ENCODE assay signal across 17 cellular contexts in genomic region chr3:134802428-134803050, GRCh38. TPM values are rescaled to one million over a fixed set of nuclear protein-coding genes. Genes with fewer than 3 reads are reported as not detected.
A peak's percentile ranks its signal among the peaks of the same experiment; 100 is the strongest.
DNase-seq lines count a peak whose midpoint lies in the region; ATAC-seq and TF ChIP-seq lines count a peak whose summit lies in the region.
"Had no signal": no experiment of that assay in that cellular context is flagged by ENCODE, and none has a peak within 500 bp of the region (broad histone marks: within the 10 kb centered on the region; RNA-seq: fewer than 3 reads in every experiment).

No MANE protein-coding gene starts in this region.

- no peak overlapping the region for H3K4me3 ChIP-seq in HEK293 (ENCODE audit: low read depth, low read length)
- H3K4me3 ChIP-seq: HAP-1, right atrium auricular region had no signal

- H3K27me3 Mint-ChIP-seq in activated naive CD8-positive, alpha-beta T cell treated with anti-CD3 and anti-CD28 coated beads, Interleukin-2, amount 10 ng/mL, durations not matched to agents 7 days and 5 days: peaks cover 55% of the 10 kb centered on the region
- H3K27me3 Mint-ChIP-seq in activated naive CD8-positive, alpha-beta T cell treated with anti-CD3 and anti-CD28 coated beads, Interleukin-2, amount 50 U/mL, for 24 hours: peaks cover 16% of the 10 kb centered on the region
- peaks cover 88% of the 10 kb centered on the region for H3K27me3 Mint-ChIP-seq in type B pancreatic cell

- POLR2A ChIA-PET in activated naive CD8-positive, alpha-beta T cell treated with anti-CD3 and anti-CD28 coated beads, Interleukin-2, amount 10 ng/mL, durations not matched to agents 7 days and 5 days (lab: Charles Lee): interaction anchor here (0.7 kb wide), 1 partner anchor 33 kb away, joined by 3 read pairs; no protein-coding TSS in a partner anchor
- POLR2A ChIA-PET in HEK293 (lab: Yijun Ruan, JAX): no interaction called here

- no peaks in the 10 kb centered on the region for H3K9me3 ChIP-seq in HEK293 (ENCODE audit: control insufficient read depth, insufficient read depth, low read depth, low read length)
- H3K9me3 ChIP-seq: BE2C, HAP-1, right atrium auricular region, SK-N-SH had no signal

- no peak overlapping the region for H3K27ac ChIP-seq in HEK293 (ENCODE audit: extremely low read depth, low read depth, low read length)
- H3K27ac ChIP-seq: right atrium auricular region had no signal

- CTCF ChIA-PET in HEK293 (lab: Yijun Ruan, JAX): no interaction called here

- no peak for TF ChIP-seq CTCF in HEK293 (tag by site-specific recombination; IDR thresholded peaks at IDR 0.05)
- no peak for TF ChIP-seq CTCF in type B pancreatic cell (conservative IDR thresholded peaks at IDR 0.05)

- DNase-seq in activated naive CD8-positive, alpha-beta T cell treated with anti-CD3 and anti-CD28 coated beads, Interleukin-2, amount 10 ng/mL, durations not matched to agents 7 days and 5 days: no peak
- no peak for DNase-seq in activated naive CD8-positive, alpha-beta T cell treated with anti-CD3 and anti-CD28 coated beads, Interleukin-2, amount 50 U/mL, for 24 hours
- DNase-seq in NCI-H69 (lab: John Stamatoyannopoulos, UW) (peak; percentile 81), type B pancreatic cell (ENCODE audit: extremely low spot score, unreplicated experiment) (peak; percentile 4), HK-2 (ENCODE audit: unreplicated experiment) (no peak), posterior vena cava (ENCODE audit: low spot score) (no peak), ACHN (no peak)
- DNase-seq: BE2C; effector CD4-positive, alpha-beta T cell; MV-4-11; nephron progenitor cell; OCI-M1; SK-N-SH had no signal

- peaks cover 2% of the 10 kb centered on the region for H3K9me3 Mint-ChIP-seq in activated naive CD8-positive, alpha-beta T cell treated with anti-CD3 and anti-CD28 coated beads, Interleukin-2, amount 10 ng/mL, durations not matched to agents 7 days and 5 days
- no peaks in the 10 kb centered on the region for H3K9me3 Mint-ChIP-seq in activated naive CD8-positive, alpha-beta T cell treated with anti-CD3 and anti-CD28 coated beads, Interleukin-2, amount 50 U/mL, for 24 hours
- H3K9me3 Mint-ChIP-seq in type B pancreatic cell: no peaks in the 10 kb centered on the region
- H3K9me3 Mint-ChIP-seq: brain, nephron progenitor cell had no signal

- H3K4me1 ChIP-seq in HEK293 (ENCODE audit: control insufficient read depth, insufficient read depth, low read length): no peaks in the 10 kb centered on the region
- H3K4me1 ChIP-seq: BE2C, HAP-1 had no signal

- ATAC-seq in activated naive CD8-positive, alpha-beta T cell treated with anti-CD3 and anti-CD28 coated beads, Interleukin-2, amount 10 ng/mL, durations not matched to agents 7 days and 5 days (ENCODE audit: low read depth): peak; percentile 48
- no peak for ATAC-seq in activated naive CD8-positive, alpha-beta T cell treated with anti-CD3 and anti-CD28 coated beads, Interleukin-2, amount 50 U/mL, for 24 hours

- H3K36me3 ChIP-seq in HEK293 (ENCODE audit: control insufficient read depth in 2 of 2, insufficient read depth in 1 of 2, low read length in 2 of 2): no peaks in the 10 kb centered on the region
- H3K36me3 ChIP-seq: BE2C, HAP-1, right atrium auricular region had no signal

- H3K4me1 Mint-ChIP-seq in activated naive CD8-positive, alpha-beta T cell treated with anti-CD3 and anti-CD28 coated beads, Interleukin-2, amount 10 ng/mL, durations not matched to agents 7 days and 5 days: peaks cover 32% of the 10 kb centered on the region
- H3K4me1 Mint-ChIP-seq in activated naive CD8-positive, alpha-beta T cell treated with anti-CD3 and anti-CD28 coated beads, Interleukin-2, amount 50 U/mL, for 24 hours: peaks cover 6% of the 10 kb centered on the region
- H3K4me1 Mint-ChIP-seq in type B pancreatic cell (ENCODE audit: unreplicated experiment): peaks cover 4% of the 10 kb centered on the region

- H3K4me3 Mint-ChIP-seq in activated naive CD8-positive, alpha-beta T cell treated with anti-CD3 and anti-CD28 coated beads, Interleukin-2, amount 10 ng/mL, durations not matched to agents 7 days and 5 days: peak overlapping the region; percentile 62
- no peak overlapping the region for H3K4me3 Mint-ChIP-seq in activated naive CD8-positive, alpha-beta T cell treated with anti-CD3 and anti-CD28 coated beads, Interleukin-2, amount 50 U/mL, for 24 hours
- H3K4me3 Mint-ChIP-seq in type B pancreatic cell: no peak overlapping the region
- H3K4me3 Mint-ChIP-seq: brain, nephron progenitor cell had no signal

- peak overlapping the region; percentile 90 for H3K27ac Mint-ChIP-seq in activated naive CD8-positive, alpha-beta T cell treated with anti-CD3 and anti-CD28 coated beads, Interleukin-2, amount 10 ng/mL, durations not matched to agents 7 days and 5 days
- H3K27ac Mint-ChIP-seq in activated naive CD8-positive, alpha-beta T cell treated with anti-CD3 and anti-CD28 coated beads, Interleukin-2, amount 50 U/mL, for 24 hours: no peak overlapping the region
- H3K27ac Mint-ChIP-seq in type B pancreatic cell: no peak overlapping the region
- H3K27ac Mint-ChIP-seq: nephron progenitor cell had no signal

- intact Hi-C loops in posterior vena cava (cut with DNase I): no loop called here

- peaks cover 6% of the 10 kb centered on the region for H3K36me3 Mint-ChIP-seq in activated naive CD8-positive, alpha-beta T cell treated with anti-CD3 and anti-CD28 coated beads, Interleukin-2, amount 10 ng/mL, durations not matched to agents 7 days and 5 days
- H3K36me3 Mint-ChIP-seq in activated naive CD8-positive, alpha-beta T cell treated with anti-CD3 and anti-CD28 coated beads, Interleukin-2, amount 50 U/mL, for 24 hours (ENCODE audit: low read depth): no peaks in the 10 kb centered on the region
- H3K36me3 Mint-ChIP-seq in type B pancreatic cell: peaks cover 3% of the 10 kb centered on the region
- H3K36me3 Mint-ChIP-seq: brain had no signal

- in situ Hi-C loops in ACHN (cut with HindIII; ENCODE audit: low pct_ligation_motif_present, low pct_unique_long_range_greater_than_20kb, low sequenced_read_pairs): no loop called here

TF ChIP-seq in HEK293, 187 proteins besides CTCF, POLR2A, EP300 and RAD21:
- TF ChIP-seq GLI2 (tag by site-specific recombination; IDR thresholded peaks at IDR 0.05; ENCODE audit: borderline replicate concordance, low read depth) (no peak), ZNF560 (tag by site-specific recombination; IDR thresholded peaks at IDR 0.05; ENCODE audit: borderline replicate concordance) (no peak), ZBTB7A (tag by site-specific recombination; IDR thresholded peaks at IDR 0.05; ENCODE audit: low read depth) (no peak), ZIC2 (tag by site-specific recombination; IDR thresholded peaks at IDR 0.05) (peak; percentile 20; the same call in 1 of the 2 replicates), ZNF529 (tag by site-specific recombination; IDR thresholded peaks at IDR 0.05; ENCODE audit: insufficient replicate concordance) (no peak), ZNF488 (tag by site-specific recombination; IDR thresholded peaks at IDR 0.05) (no peak), ZNF677 (tag by site-specific recombination; IDR thresholded peaks at IDR 0.05) (no peak), MYNN (tag by site-specific recombination; IDR thresholded peaks at IDR 0.05; ENCODE audit: borderline replicate concordance) (no peak), ZNF274 (IDR thresholded peaks at IDR 0.05; ENCODE audit: low read length) (no peak), ZNF274 (tag by site-specific recombination; IDR thresholded peaks at IDR 0.05; ENCODE audit: borderline replicate concordance) (no peak)

RNA-seq across cellular contexts. Expression of gene EPHB1, which starts 7.5 kb away (rescaled TPM):
- under 1 TPM; 0.39 to 0.91 TPM for total RNA-seq in activated naive CD8-positive, alpha-beta T cell treated with anti-CD3 and anti-CD28 coated beads, Interleukin-2, amount 10 ng/mL, durations not matched to agents 7 days and 5 days
- total RNA-seq in type B pancreatic cell (ENCODE audit: low replicate concordance): 1.8 and 9.1 TPM in 2 replicates
- total RNA-seq in posterior vena cava: 1 to 10 TPM; 3.7 TPM

Comparison
In these comparisons a context has a peak if more than half of its experiments do, and no peak if none do; other contexts are left out.
1. DNase-seq: peak in NCI-H69 (single experiment) and type B pancreatic cell (single experiment); none in activated naive CD8-positive, alpha-beta T cell treated with anti-CD3 and anti-CD28 coated beads, Interleukin-2, amount 10 ng/mL, durations not matched to agents 7 days and 5 days (single experiment), activated naive CD8-positive, alpha-beta T cell treated with anti-CD3 and anti-CD28 coated beads, Interleukin-2, amount 50 U/mL, for 24 hours (single experiment), HK-2 (single experiment), posterior vena cava (single experiment) and ACHN (single experiment).